ENCODE assay signal across 1 cellular context in the genomic region with DNA sequence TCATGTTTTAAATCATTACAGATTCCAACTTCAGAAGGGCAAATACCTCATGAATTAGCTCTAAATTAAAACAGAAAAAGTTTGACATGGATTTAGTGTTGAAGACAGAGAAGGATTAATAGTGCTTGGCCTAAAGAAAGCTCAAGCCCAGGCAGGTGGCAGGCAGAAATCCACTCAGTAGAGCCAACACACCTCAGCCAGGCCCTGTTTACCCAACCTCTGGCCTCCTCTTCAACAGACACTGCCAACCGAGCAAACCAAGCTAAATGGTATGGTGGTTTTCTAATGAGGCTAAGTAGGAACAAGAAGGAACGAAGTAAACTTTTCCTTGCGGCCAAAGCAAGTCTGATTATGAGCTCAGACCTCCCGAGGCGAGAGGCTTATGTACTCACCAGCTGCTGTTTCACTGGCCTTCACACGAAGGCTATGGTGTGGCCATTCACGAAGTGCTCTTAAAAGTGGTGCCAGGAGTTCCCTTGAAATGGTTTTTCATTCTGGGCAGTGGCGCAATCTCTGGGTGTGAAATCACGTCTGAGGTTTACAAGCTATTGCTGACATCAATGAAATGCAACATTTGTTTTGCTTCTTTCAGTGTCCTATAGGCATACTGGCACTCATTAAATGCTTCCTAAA.
TF ChIP-seq lines count a peak whose summit lies in the region.

No MANE protein-coding gene starts in this region.

TF ChIP-seq in H1, 55 proteins besides CTCF, POLR2A, EP300 and RAD21 (continued from another document):
- TF ChIP-seq CHD7 (IDR thresholded peaks at IDR 0.05; ENCODE audit: insufficient replicate concordance, low read length) = no peak
- no peak for TF ChIP-seq BCL11A (IDR thresholded peaks at IDR 0.05; ENCODE audit: low read depth in 2 of 2, low read length in 2 of 2)
- TF ChIP-seq RNF2 (IDR thresholded peaks at IDR 0.05; ENCODE audit: borderline replicate concordance, low read depth, low read length, missing control alignments, poor library complexity, severe bottlenecking) = no peak
- no peak for TF ChIP-seq TAF1 (IDR thresholded peaks at IDR 0.05; ENCODE audit: low read depth, low read length)
- no peak for TF ChIP-seq ZNF274 (IDR thresholded peaks at IDR 0.05; ENCODE audit: borderline replicate concordance, extremely low read depth, low read length)
- TF ChIP-seq JUND (IDR thresholded peaks at IDR 0.05; ENCODE audit: low read length) = no peak
- TF ChIP-seq GTF2F1 (IDR thresholded peaks at IDR 0.05; ENCODE audit: borderline replicate concordance, low read depth, low read length) = no peak
- TF ChIP-seq SUZ12 (IDR thresholded peaks at IDR 0.05; ENCODE audit: low read length) = no peak
- no peak for TF ChIP-seq TBP (IDR thresholded peaks at IDR 0.05; ENCODE audit: low read depth, low read length)
- no peak for TF ChIP-seq CEBPB (IDR thresholded peaks at IDR 0.05; ENCODE audit: low read depth, low read length)
- TF ChIP-seq KDM5A (IDR thresholded peaks at IDR 0.05; ENCODE audit: low read length) = no peak
- no peak for TF ChIP-seq KDM1A (IDR thresholded peaks at IDR 0.05; ENCODE audit: borderline replicate concordance, low read length)
- TF ChIP-seq NRF1 (IDR thresholded peaks at IDR 0.05; ENCODE audit: low read depth, low read length) = no peak
